In genomic region chr14:74579447-74580274, GRCh38 we compare ENCODE assay signal across 1 cellular context.
TF ChIP-seq lines count a peak whose summit lies in the region.

No MANE protein-coding gene starts in this region.

TF ChIP-seq in GM23338, 12 proteins besides CTCF, POLR2A, EP300 and RAD21 (continued from another document):
- TF ChIP-seq ZNF462 (CRISPR knock-in tag; IDR thresholded peaks at IDR 0.05) = no peak
- TF ChIP-seq ZNF114 (CRISPR knock-in tag; IDR thresholded peaks at IDR 0.05) = no peak
- TF ChIP-seq ETS1 (IDR thresholded peaks at IDR 0.05) = no peak
- TF ChIP-seq NANOG (IDR thresholded peaks at IDR 0.05; ENCODE audit: borderline replicate concordance) = no peak
